Comparison of ENCODE assay signal across 1 cellular context in the genomic region with DNA sequence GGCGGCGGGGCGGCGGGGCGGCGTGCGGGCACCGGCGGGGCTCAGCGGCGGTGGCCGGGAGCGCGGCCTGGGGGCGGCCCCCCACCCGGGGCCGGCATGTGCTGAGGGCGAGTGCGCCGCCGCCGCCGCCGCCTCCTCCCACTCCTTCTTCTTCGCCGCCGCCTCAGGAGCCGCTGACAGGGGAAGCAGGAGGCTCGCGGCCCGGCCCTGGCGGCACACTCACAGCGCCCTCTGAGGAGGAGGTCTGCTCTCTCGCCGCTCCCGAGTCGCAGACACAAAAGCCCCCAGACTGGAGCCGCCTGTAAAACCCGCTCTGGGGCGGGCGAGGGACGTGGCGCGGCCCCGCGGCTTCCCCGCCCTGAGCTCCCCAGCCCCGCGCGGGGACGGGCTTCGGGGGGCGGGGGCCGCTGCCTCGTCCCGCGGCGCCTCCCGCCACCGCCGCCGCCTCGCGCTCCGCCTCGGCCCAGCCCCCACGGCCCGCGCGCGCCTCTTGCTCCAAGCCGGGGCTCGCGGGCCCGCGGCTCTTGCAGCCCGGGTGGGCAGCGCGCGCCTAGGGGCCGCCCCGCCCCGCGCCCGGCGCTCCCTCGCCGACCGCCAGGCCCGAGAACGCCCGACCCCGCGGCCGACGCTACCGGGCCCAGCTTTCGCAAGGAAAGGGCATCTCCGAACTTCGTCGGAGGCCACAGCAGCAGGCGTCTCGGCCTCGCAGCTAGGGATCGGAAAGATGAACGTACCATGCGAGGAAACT.
TF ChIP-seq lines count a peak whose summit lies in the region.

A gene with protein sequence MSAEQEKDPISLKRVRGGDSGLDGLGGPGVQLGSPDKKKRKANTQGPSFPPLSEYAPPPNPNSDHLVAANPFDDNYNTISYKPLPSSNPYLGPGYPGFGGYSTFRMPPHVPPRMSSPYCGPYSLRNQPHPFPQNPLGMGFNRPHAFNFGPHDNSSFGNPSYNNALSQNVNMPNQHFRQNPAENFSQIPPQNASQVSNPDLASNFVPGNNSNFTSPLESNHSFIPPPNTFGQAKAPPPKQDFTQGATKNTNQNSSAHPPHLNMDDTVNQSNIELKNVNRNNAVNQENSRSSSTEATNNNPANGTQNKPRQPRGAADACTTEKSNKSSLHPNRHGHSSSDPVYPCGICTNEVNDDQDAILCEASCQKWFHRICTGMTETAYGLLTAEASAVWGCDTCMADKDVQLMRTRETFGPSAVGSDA (minus strand): TSS at position 276 of the 748 bp plus-strand sequence. CDS start 462 bp downstream, outside the sequence.

TF ChIP-seq in liver, 16 proteins besides CTCF, POLR2A, EP300 and RAD21 (continued from another document):
- TF ChIP-seq, protein P1, sequence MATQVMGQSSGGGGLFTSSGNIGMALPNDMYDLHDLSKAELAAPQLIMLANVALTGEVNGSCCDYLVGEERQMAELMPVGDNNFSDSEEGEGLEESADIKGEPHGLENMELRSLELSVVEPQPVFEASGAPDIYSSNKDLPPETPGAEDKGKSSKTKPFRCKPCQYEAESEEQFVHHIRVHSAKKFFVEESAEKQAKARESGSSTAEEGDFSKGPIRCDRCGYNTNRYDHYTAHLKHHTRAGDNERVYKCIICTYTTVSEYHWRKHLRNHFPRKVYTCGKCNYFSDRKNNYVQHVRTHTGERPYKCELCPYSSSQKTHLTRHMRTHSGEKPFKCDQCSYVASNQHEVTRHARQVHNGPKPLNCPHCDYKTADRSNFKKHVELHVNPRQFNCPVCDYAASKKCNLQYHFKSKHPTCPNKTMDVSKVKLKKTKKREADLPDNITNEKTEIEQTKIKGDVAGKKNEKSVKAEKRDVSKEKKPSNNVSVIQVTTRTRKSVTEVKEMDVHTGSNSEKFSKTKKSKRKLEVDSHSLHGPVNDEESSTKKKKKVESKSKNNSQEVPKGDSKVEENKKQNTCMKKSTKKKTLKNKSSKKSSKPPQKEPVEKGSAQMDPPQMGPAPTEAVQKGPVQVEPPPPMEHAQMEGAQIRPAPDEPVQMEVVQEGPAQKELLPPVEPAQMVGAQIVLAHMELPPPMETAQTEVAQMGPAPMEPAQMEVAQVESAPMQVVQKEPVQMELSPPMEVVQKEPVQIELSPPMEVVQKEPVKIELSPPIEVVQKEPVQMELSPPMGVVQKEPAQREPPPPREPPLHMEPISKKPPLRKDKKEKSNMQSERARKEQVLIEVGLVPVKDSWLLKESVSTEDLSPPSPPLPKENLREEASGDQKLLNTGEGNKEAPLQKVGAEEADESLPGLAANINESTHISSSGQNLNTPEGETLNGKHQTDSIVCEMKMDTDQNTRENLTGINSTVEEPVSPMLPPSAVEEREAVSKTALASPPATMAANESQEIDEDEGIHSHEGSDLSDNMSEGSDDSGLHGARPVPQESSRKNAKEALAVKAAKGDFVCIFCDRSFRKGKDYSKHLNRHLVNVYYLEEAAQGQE (IDR thresholded peaks at IDR 0.05): no peak
- TF ChIP-seq HNF4G (IDR thresholded peaks at IDR 0.05) (no peak), NR2F2 (IDR thresholded peaks at IDR 0.05) (no peak)
